23 cellular contexts compared by ENCODE assay signal in the genomic region with DNA sequence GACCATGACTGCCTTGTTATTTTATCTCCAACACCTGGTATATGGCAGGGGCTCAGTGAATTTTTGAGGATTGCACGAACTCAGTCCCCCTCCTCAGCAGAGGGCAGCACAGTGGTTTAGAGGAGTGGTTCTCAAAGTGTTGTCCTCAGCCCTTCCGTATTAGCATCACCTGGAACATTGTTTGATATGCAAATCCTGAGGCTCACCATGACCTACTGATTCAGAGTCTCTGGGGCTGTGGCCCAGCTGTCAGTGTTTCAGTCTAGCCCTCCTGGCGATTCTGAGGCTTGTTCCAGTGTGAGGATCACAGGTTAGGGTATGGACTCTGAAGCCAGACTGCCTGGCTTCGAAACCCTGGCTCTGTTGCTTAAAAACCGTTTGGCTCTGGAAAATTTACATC. TPM values are rescaled to one million over a fixed set of nuclear protein-coding genes. Genes with fewer than 3 reads are reported as not detected.
DNase-seq lines count a peak whose midpoint lies in the region; ATAC-seq and TF ChIP-seq lines count a peak whose summit lies in the region.
"Had no signal": no experiment of that assay in that cellular context is flagged by ENCODE, and none has a peak within 500 bp of the region (broad histone marks: within the 10 kb centered on the region; RNA-seq: fewer than 3 reads in every experiment).

No MANE protein-coding gene starts in this region.

- H3K9me3 Mint-ChIP-seq in memory B cell: peaks cover 1% of the 10 kb centered on the region
- peaks cover 3 to 4% of the 10 kb centered on the region in 2 donors for H3K9me3 Mint-ChIP-seq in stimulated activated naive B cell treated with anti-CD40 and anti-IgM and Interleukin-4, amounts not matched to agents 10 μg/mL and 1 μg/mL and 100 μg/mL, for 72 hours
- H3K9me3 Mint-ChIP-seq: nephron progenitor cell had no signal

- TF ChIP-seq CTCF in OCI-LY7 (conservative IDR thresholded peaks at IDR 0.05; ENCODE audit: low read length): peak; percentile 55

- no peak overlapping the region for H3K4me3 ChIP-seq in OCI-LY7 (ENCODE audit: low read depth, low read length, poor library complexity, severe bottlenecking)
- H3K4me3 ChIP-seq: psoas muscle, skin epidermis had no signal

- peak overlapping the region; percentile 69; the same call in 1 of the 2 replicates for H2AFZ ChIP-seq in OCI-LY7 (ENCODE audit: low read length)

- H3K9me2 ChIP-seq in OCI-LY7 (ENCODE audit: insufficient read depth, low read length): no peaks in the 10 kb centered on the region

- H3K9me3 ChIP-seq in OCI-LY7 (ENCODE audit: low read length): no peaks in the 10 kb centered on the region
- H3K9me3 ChIP-seq: psoas muscle had no signal

- CTCF ChIA-PET in OCI-LY7 (lab: Charles Lee; ENCODE audit: unreplicated experiment): no interaction called here

- no peaks in the 10 kb centered on the region for H4K20me1 ChIP-seq in OCI-LY7 (ENCODE audit: insufficient read depth, low read length)

- BruUV-seq in OCI-LY7 (replicated peaks; lab: Mats Ljungman, UMichigan): no TSS peak

- POLR2A ChIA-PET in OCI-LY7 (lab: Charles Lee): interaction anchor here (1.0 kb wide), 1 partner anchor 10 kb away, joined by 3 read pairs; no protein-coding TSS in a partner anchor

- ATAC-seq in GM19397 (IDR thresholded peaks at IDR 0.05; ENCODE audit: unreplicated experiment) (peak; percentile 57), memory B cell (ENCODE audit: low read depth) (peak; percentile 22), HG03439 (IDR thresholded peaks at IDR 0.05; ENCODE audit: unreplicated experiment) (no peak), HG03460 (IDR thresholded peaks at IDR 0.05; ENCODE audit: unreplicated experiment) (no peak)
- no peak for ATAC-seq in stimulated activated naive B cell treated with anti-CD40 and anti-IgM and Interleukin-4, amounts not matched to agents 10 μg/mL and 1 μg/mL and 100 μg/mL, for 72 hours (replicated peaks)
- ATAC-seq: activated CD4-positive, CD25-positive, alpha-beta regulatory T cell treated with anti-CD3 and anti-CD28 coated beads, Interleukin-2, amount 50 U/mL, for 24 hours; foreskin keratinocyte; psoas muscle; SK-N-SH treated with all-trans-retinoic acid at 6 μM for 48 hours had no signal

- peaks cover 5% of the 10 kb centered on the region for H3K27me3 Mint-ChIP-seq in memory B cell
- H3K27me3 Mint-ChIP-seq in stimulated activated naive B cell treated with anti-CD40 and anti-IgM and Interleukin-4, amounts not matched to agents 10 μg/mL and 1 μg/mL and 100 μg/mL, for 72 hours: peaks cover 10% of the 10 kb centered on the region in 2 donors

- DNase-seq in NCI-H146 treated with DMSO at 0.1 percent for 48 hours (lab: John Stamatoyannopoulos, UW; ENCODE audit: unreplicated experiment): peak; percentile 56
- DNase-seq in NCI-H146 (lab: John Stamatoyannopoulos, UW): no peak
- peak; percentile 55 for DNase-seq in OCI-LY7 (ENCODE audit: low spot score)
- DNase-seq in memory B cell (ENCODE audit: low spot score in 2 of 2): no peak
- DNase-seq in stimulated activated naive B cell treated with anti-CD40 and anti-IgM and Interleukin-4, amounts not matched to agents 10 μg/mL and 1 μg/mL and 100 μg/mL, for 72 hours: no peak
- DNase-seq: 8988T; foreskin keratinocyte; NCI-H1105 treated with DMSO at 0.1 percent for 48 hours; NCI-H2227 treated with DMSO at 0.1 percent for 48 hours; nephron progenitor cell; psoas muscle; RPMI8226; stimulated activated CD4-positive, alpha-beta T cell treated with anti-CD3 and anti-CD28 coated beads, Interleukin-4, amount 100 ng/mL, for 1 hour had no signal

- peaks cover 15% of the 10 kb centered on the region for H3K4me1 ChIP-seq in OCI-LY7 (ENCODE audit: insufficient read depth, low read length, poor library complexity, severe bottlenecking)
- H3K4me1 ChIP-seq: foreskin keratinocyte, psoas muscle had no signal

- no peaks in the 10 kb centered on the region for H3K36me3 Mint-ChIP-seq in memory B cell
- no peaks in the 10 kb centered on the region for H3K36me3 Mint-ChIP-seq in stimulated activated naive B cell treated with anti-CD40 and anti-IgM and Interleukin-4, amounts not matched to agents 10 μg/mL and 1 μg/mL and 100 μg/mL, for 72 hours

- no peak overlapping the region for H3K27ac ChIP-seq in OCI-LY7 (ENCODE audit: low read depth, low read length, poor library complexity, severe bottlenecking)
- H3K27ac ChIP-seq: epithelial cell of prostate, foreskin keratinocyte, psoas muscle, skin epidermis had no signal

- no peaks in the 10 kb centered on the region for H3K36me3 ChIP-seq in OCI-LY7 (ENCODE audit: insufficient read depth, low read length)

- intact Hi-C loops in OCI-LY7 (cut with micrococcal nuclease; ENCODE audit: unreplicated experiment): no loop called here

- no peaks in the 10 kb centered on the region for H3K79me2 ChIP-seq in OCI-LY7 (ENCODE audit: insufficient read depth, low read depth, low read length)

- H3K4me2 ChIP-seq in OCI-LY7 (ENCODE audit: low read length): peak overlapping the region; percentile 23; the same call in 1 of the 2 replicates

- H3K4me3 Mint-ChIP-seq in memory B cell: no peak overlapping the region
- no peak overlapping the region for H3K4me3 Mint-ChIP-seq in stimulated activated naive B cell treated with anti-CD40 and anti-IgM and Interleukin-4, amounts not matched to agents 10 μg/mL and 1 μg/mL and 100 μg/mL, for 72 hours
- H3K4me3 Mint-ChIP-seq: nephron progenitor cell had no signal

- H3K27ac Mint-ChIP-seq in memory B cell: peak overlapping the region; percentile 5
- no peak overlapping the region for H3K27ac Mint-ChIP-seq in stimulated activated naive B cell treated with anti-CD40 and anti-IgM and Interleukin-4, amounts not matched to agents 10 μg/mL and 1 μg/mL and 100 μg/mL, for 72 hours
- H3K27ac Mint-ChIP-seq: nephron progenitor cell had no signal

- peaks cover 6% of the 10 kb centered on the region for H3K4me1 Mint-ChIP-seq in memory B cell
- H3K4me1 Mint-ChIP-seq in stimulated activated naive B cell treated with anti-CD40 and anti-IgM and Interleukin-4, amounts not matched to agents 10 μg/mL and 1 μg/mL and 100 μg/mL, for 72 hours: no peaks in the 10 kb centered on the region
- H3K4me1 Mint-ChIP-seq: nephron progenitor cell had no signal

RNA-seq across cellular contexts. Expression of gene COL6A6, which starts 12.8 kb away (rescaled TPM):
- total RNA-seq in OCI-LY7 (2014; rRNA removed; shearing (Covaris generic)): not detected in 2 replicates
- total RNA-seq in OCI-LY7 (2022): not detected in 2 replicates
- total RNA-seq: dermis microvascular lymphatic vessel endothelial cell, foreskin keratinocyte, HT1080, LHCN-M2 had no signal

Comparison
In these comparisons a context has a peak if more than half of its experiments do, and no peak if none do; other contexts are left out.
1. DNase-seq: peak in NCI-H146 treated with DMSO at 0.1 percent for 48 hours (single experiment) and OCI-LY7 (single experiment); none in NCI-H146 (single experiment), memory B cell (0 of 2) and stimulated activated naive B cell treated with anti-CD40 and anti-IgM and Interleukin-4, amounts not matched to agents 10 μg/mL and 1 μg/mL and 100 μg/mL, for 72 hours (single experiment).
2. ATAC-seq: peak in GM19397 (single experiment) and memory B cell (single experiment); none in HG03439 (single experiment), HG03460 (single experiment) and stimulated activated naive B cell treated with anti-CD40 and anti-IgM and Interleukin-4, amounts not matched to agents 10 μg/mL and 1 μg/mL and 100 μg/mL, for 72 hours (0 of 2).